8 cellular contexts compared by ENCODE assay signal in the genomic region with DNA sequence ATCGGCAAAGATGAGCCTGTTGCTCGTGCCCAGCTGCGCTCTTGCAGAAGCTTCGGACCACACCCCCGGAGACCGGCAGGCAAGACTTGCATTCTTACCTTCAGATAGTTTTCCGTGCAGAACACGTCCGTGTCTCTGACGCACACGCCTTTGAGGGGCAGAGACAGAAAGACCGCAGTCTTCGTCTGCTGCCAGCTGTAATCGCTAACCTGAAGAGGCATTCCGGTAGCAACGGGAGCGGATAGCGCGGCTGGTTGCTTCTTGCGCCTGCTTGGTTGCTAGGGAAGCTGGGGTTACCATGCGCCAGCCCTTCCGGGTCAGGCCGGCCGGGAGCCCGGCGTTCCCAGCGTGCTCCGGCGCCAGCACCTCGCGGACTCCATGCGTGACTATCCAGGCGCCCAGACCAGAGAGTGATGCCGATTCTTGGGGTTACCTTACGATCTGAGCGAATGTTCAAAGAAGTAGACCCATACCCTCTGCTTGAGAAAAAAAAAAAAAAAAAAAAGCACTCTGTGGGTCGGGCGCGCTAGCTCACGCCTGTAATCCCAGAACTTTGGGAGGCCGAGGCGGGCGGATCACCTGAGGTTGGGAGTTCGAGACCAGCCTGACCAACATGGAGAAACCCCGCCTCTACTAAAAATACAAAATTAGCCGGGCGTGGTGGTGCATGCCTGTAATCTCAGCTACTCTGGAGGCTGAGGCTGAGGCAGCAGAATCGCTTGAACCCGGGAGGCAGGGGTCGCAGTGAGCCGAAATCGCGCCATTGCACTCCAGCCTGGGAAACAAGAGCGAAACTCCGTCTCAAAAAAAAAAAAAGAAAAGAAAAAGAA. TPM values are rescaled to one million over a fixed set of nuclear protein-coding genes. Genes with fewer than 3 reads are reported as not detected.
DNase-seq lines count a peak whose midpoint lies in the region; ATAC-seq and TF ChIP-seq lines count a peak whose summit lies in the region.
"Not testable (repeated sequence)": the region's sequence is repeated elsewhere in the genome, so short reads cannot be mapped to it uniquely, and the experiment has no call there.

No MANE protein-coding gene starts in this region.

- not testable (repeated sequence) for H3K27me3 ChIP-seq in ACC112 (ENCODE audit: insufficient read depth, low read length); WERI-Rb-1 (ENCODE audit: insufficient read depth, low read depth, severe bottlenecking); breast epithelium; skeletal muscle tissue (ENCODE audit: control insufficient read depth in 3 of 3, insufficient read depth in 3 of 3, low read length in 3 of 3)

- not testable (repeated sequence) for TF ChIP-seq CTCF in WERI-Rb-1 (IDR thresholded peaks at IDR 0.05; ENCODE audit: low read depth, low read length); breast epithelium (IDR thresholded peaks at IDR 0.05)

- not testable (repeated sequence) for TF ChIP-seq POLR2A in breast epithelium (IDR thresholded peaks at IDR 0.05)

- peak overlapping the region; percentile 30 to 75 (median 56) for H3K9ac ChIP-seq in skeletal muscle tissue (ENCODE audit: low read depth in 1 of 3, low read length in 3 of 3)

- peak; percentile 84 for DNase-seq in NCI-H2171 treated with DMSO at 0.1 percent for 48 hours (lab: John Stamatoyannopoulos, UW)
- DNase-seq in WERI-Rb-1, result peak; percentile 92
- peak; percentile 39 to 79 for DNase-seq in breast epithelium (ENCODE audit: low spot score in 2 of 2)
- DNase-seq in iPS-NIHi11 (ENCODE audit: low spot score), result peak; percentile 91

- H3K4me3 ChIP-seq in ACC112 (ENCODE audit: low read depth, low read length) (peak overlapping the region; percentile 92), WERI-Rb-1 (ENCODE audit: low read depth, low read length) (peak overlapping the region; percentile 70), breast epithelium (peak overlapping the region; percentile 59 to 95 (median 60)), skeletal muscle tissue (ENCODE audit: low read length in 3 of 3) (peak overlapping the region; percentile 95 to 99 (median 97))

- peak; percentile 99 for ATAC-seq in GM18868 (IDR thresholded peaks at IDR 0.05; ENCODE audit: unreplicated experiment)
- ATAC-seq in HG03066 (IDR thresholded peaks at IDR 0.05; ENCODE audit: low read depth, unreplicated experiment), result peak; percentile 98

- H3K9me3 ChIP-seq in WERI-Rb-1 (ENCODE audit: severe bottlenecking); breast epithelium; skeletal muscle tissue (ENCODE audit: control insufficient read depth in 3 of 3, low read length in 3 of 3): not testable (repeated sequence)

- intact Hi-C loops in breast epithelium (cut with DNase I; ENCODE audit: low total_unique reads), result not testable (repeated sequence)

- H2AFZ ChIP-seq in ACC112 (ENCODE audit: low read length, unreplicated experiment), result peak overlapping the region; percentile 84

- not testable (repeated sequence) for H3K4me1 ChIP-seq in ACC112 (ENCODE audit: control insufficient read depth, insufficient read depth, low read length, unreplicated experiment); breast epithelium; skeletal muscle tissue (ENCODE audit: control insufficient read depth in 3 of 3, insufficient read depth in 3 of 3, low read length in 3 of 3)

- H3K36me3 ChIP-seq in ACC112 (ENCODE audit: insufficient read depth, low read length); WERI-Rb-1; breast epithelium; skeletal muscle tissue (ENCODE audit: control insufficient read depth in 3 of 3, insufficient read depth in 3 of 3, low read length in 3 of 3): not testable (repeated sequence)

- H3K27ac ChIP-seq in ACC112 (ENCODE audit: low read depth, low read length); skeletal muscle tissue (ENCODE audit: low read depth, low read length): not testable (repeated sequence)
- H3K27ac ChIP-seq in WERI-Rb-1 (peak overlapping the region; percentile 40), breast epithelium (peak overlapping the region in 1 of 2 donors; percentile 43)

- not testable (repeated sequence) for H3K79me2 ChIP-seq in ACC112 (ENCODE audit: control insufficient read depth, insufficient read depth, low read length, unreplicated experiment)

RNA-seq across cellular contexts. Expression of gene DNAAF4, which starts 9.7 kb away (rescaled TPM):
- total RNA-seq in breast epithelium, result 1 to 10 TPM; 1.3 to 3.9 (median 3.5) TPM
- 1.6 TPM for total RNA-seq in skeletal muscle tissue
